ENCODE assay signal across 17 cellular contexts in the genomic region with DNA sequence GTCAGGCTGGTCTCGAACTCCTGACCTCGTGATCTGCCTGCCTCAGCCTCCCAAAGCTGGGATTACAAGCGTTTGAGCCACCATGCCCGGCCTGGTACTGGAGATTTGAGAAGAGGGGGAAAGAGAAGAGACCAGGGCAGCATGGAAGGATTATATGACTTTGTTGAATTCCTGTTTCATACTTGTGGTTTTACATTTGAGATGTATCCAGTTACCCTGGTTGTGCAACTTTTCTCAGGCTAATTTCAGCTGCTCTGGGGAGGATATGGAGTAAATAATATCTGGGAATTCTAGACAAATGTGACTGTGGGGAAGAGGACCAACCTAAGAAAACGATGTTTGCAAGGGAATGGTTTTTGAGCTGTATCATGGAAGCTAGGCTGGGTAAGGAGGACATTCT.
DNase-seq lines count a peak whose midpoint lies in the region; ATAC-seq and TF ChIP-seq lines count a peak whose summit lies in the region.
"Had no signal": no experiment of that assay in that cellular context is flagged by ENCODE, and none has a peak within 500 bp of the region (broad histone marks: within the 10 kb centered on the region; RNA-seq: fewer than 3 reads in every experiment).

No MANE protein-coding gene starts in this region.

- no peaks in the 10 kb centered on the region for H3K27me3 ChIP-seq in RWPE2 (ENCODE audit: insufficient read depth, poor library complexity, severe bottlenecking)
- H3K27me3 ChIP-seq: testis had no signal

- no peaks in the 10 kb centered on the region for H3K9me3 ChIP-seq in RWPE2 (ENCODE audit: severe bottlenecking)
- H3K9me3 ChIP-seq: left ventricle myocardium inferior, testis had no signal

- H3K4me1 ChIP-seq in RWPE2 (ENCODE audit: insufficient read depth, poor library complexity, severe bottlenecking) = no peaks in the 10 kb centered on the region
- H3K4me1 ChIP-seq: left ventricle myocardium inferior, testis had no signal

- TF ChIP-seq CTCF in RWPE2 (IDR thresholded peaks at IDR 0.05; ENCODE audit: poor library complexity, severe bottlenecking) = no peak
- no peak for TF ChIP-seq CTCF in fibroblast of pulmonary artery (IDR thresholded peaks at IDR 0.05; ENCODE audit: low read length, missing control alignments)

- H3K4me3 ChIP-seq in RWPE2 (ENCODE audit: severe bottlenecking) (no peak overlapping the region), fibroblast of pulmonary artery (replicated peaks; ENCODE audit: low read depth, low read length) (no peak overlapping the region)
- H3K4me3 ChIP-seq: left ventricle myocardium inferior, testis had no signal

- H3K36me3 ChIP-seq in RWPE2 (ENCODE audit: low read depth) = no peaks in the 10 kb centered on the region
- H3K36me3 ChIP-seq: left ventricle myocardium inferior had no signal

- peak; percentile 71 for DNase-seq in GM04504 (ENCODE audit: low read depth)
- no peak for DNase-seq in RWPE2 (ENCODE audit: low spot score)
- peak; percentile 49 for DNase-seq in fibroblast of pulmonary artery (ENCODE audit: low read depth)
- peak; percentile 81 for DNase-seq in stromal cell of bone marrow (ENCODE audit: low read depth)
- no peak for DNase-seq in activated CD8-positive, alpha-beta memory T cell treated with anti-CD3 and anti-CD28 coated beads, Interleukin-2, amount 50 U/mL, for 48 hours
- DNase-seq: activated B cell treated with CpG ODN at 0.5 μM for 24 hours; activated CD8-positive, alpha-beta memory T cell treated with anti-CD3 and anti-CD28 coated beads, Interleukin-2, amount 10 ng/mL, durations not matched to agents 7 days and 5 days; activated naive CD4-positive, alpha-beta T cell treated with anti-CD3 and anti-CD28 coated beads, Interleukin-2, amount 10 ng/mL, durations not matched to agents 7 days and 5 days; CD8-positive, alpha-beta memory T cell; GDM1; hippocampal formation; left ventricle myocardium inferior; NCI-H1417; NCI-H510A; testis had no signal

- ATAC-seq in RWPE2 (ENCODE audit: low read depth) (peak; percentile 64; the same call in 2 of the 3 replicates), GM18868 (IDR thresholded peaks at IDR 0.05; ENCODE audit: unreplicated experiment) (no peak), GM21576 (IDR thresholded peaks at IDR 0.05; ENCODE audit: unreplicated experiment) (no peak)
- ATAC-seq: activated CD8-positive, alpha-beta memory T cell treated with anti-CD3 and anti-CD28 coated beads, Interleukin-2, amount 10 ng/mL, durations not matched to agents 7 days and 5 days had no signal

- no peak overlapping the region for H3K27ac ChIP-seq in RWPE2 (ENCODE audit: poor library complexity, severe bottlenecking)
- H3K27ac ChIP-seq: left ventricle myocardium inferior, testis had no signal

Comparison
In these comparisons a context has a peak if more than half of its experiments do, and no peak if none do; other contexts are left out.
1. DNase-seq: peak in GM04504 (single experiment), fibroblast of pulmonary artery (single experiment) and stromal cell of bone marrow (single experiment); none in RWPE2 (single experiment) and activated CD8-positive, alpha-beta memory T cell treated with anti-CD3 and anti-CD28 coated beads, Interleukin-2, amount 50 U/mL, for 48 hours (single experiment).